ENCODE assay signal across 21 cellular contexts in the genomic region with DNA sequence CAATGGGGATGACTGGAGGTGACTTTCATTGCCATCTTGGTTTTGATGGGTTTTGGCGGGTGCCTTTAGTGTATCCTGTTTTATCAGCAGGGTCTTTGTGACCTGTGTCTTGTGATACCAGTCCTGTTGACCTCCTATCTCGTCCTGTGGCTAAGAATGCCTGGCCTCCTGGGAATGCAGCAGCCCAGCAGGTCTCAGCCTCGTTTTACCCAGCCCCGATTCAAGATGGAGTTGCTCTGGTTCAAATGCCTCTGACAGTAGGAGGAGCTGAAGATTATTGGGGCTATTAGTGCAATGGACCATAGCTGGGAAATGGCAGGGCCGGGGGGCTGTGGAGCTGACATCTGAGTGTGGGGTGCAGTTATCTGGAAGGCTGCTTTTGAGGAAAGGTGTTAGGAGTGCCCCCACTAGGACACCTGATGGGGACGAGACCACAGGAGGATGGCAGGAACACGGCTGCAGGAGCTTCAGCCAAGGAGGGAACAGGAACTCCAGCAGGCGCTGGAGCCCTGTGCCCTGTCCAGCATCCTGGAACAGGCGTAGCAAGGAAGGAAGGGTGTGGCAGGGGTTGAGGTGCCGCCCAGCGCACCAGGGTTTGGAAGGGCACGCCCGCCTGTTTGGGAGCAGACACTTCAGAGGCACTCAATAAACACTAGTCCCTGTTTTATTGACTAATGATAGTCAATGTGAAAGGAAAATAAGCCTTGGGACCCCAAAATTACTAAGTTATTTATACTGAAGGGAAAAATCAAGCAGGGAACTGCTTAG. TPM values are rescaled to one million over a fixed set of nuclear protein-coding genes. Genes with fewer than 3 reads are reported as not detected.
DNase-seq lines count a peak whose midpoint lies in the region; ATAC-seq, FAIRE-seq and TF ChIP-seq lines count a peak whose summit lies in the region.
"Had no signal": no experiment of that assay in that cellular context is flagged by ENCODE, and none has a peak within 500 bp of the region (broad histone marks: within the 10 kb centered on the region; RNA-seq: fewer than 3 reads in every experiment).

No MANE protein-coding gene starts in this region.

- POLR2A ChIA-PET in H1 (lab: Charles Lee; ENCODE audit: partially characterized antibody) = no interaction called here

- FAIRE-seq in H1 (lab: Jason Lieb, UNC) = no peak

- H3K4me1 ChIP-seq in H1 (replicated peaks in 1 of 4; ENCODE audit: control insufficient read depth in 3 of 4, insufficient read depth in 4 of 4, low read length in 3 of 4) = no peaks in the 10 kb centered on the region

- TF ChIP-seq RAD21 in Ishikawa (IDR thresholded peaks at IDR 0.05; ENCODE audit: low read depth) (no peak), H1 (IDR thresholded peaks at IDR 0.05 in 1 of 2, conservative IDR thresholded peaks at IDR 0.05 in 1 of 2; ENCODE audit: low read depth in 2 of 2, low read length in 2 of 2) (no peak)

- no peak overlapping the region for H3K14ac ChIP-seq in H1 (ENCODE audit: insufficient read length)

- no peaks in the 10 kb centered on the region for H4K20me1 ChIP-seq in H1 (replicated peaks in 1 of 2; ENCODE audit: control insufficient read depth in 1 of 2, insufficient read depth in 2 of 2, low read length in 2 of 2)

- no peak overlapping the region for H2BK12ac ChIP-seq in H1 (ENCODE audit: low read depth, low read length)

- no peak for TF ChIP-seq POLR2A in H1 (IDR thresholded peaks at IDR 0.05; ENCODE audit: control extremely low read depth in 1 of 2, low read depth in 2 of 2, low read length in 2 of 2)

- no peak overlapping the region for H3K4me2 ChIP-seq in H1 (ENCODE audit: insufficient read depth in 1 of 2, low read depth in 2 of 2, low read length in 2 of 2)

- H2BK15ac ChIP-seq in H1 (ENCODE audit: low read length) = no peak overlapping the region

- H3K56ac ChIP-seq in H1 (replicated peaks; ENCODE audit: insufficient read length, low read depth, low read length) = no peak overlapping the region

- no peak overlapping the region for H2BK5ac ChIP-seq in H1 (ENCODE audit: low read depth, low read length)

- DNase-seq in NCI-H748 (lab: John Stamatoyannopoulos, UW; ENCODE audit: unreplicated experiment) (peak; percentile 39), NCI-H748 treated with DMSO at 0.1 percent for 48 hours (lab: John Stamatoyannopoulos, UW) (no peak), H1 (ENCODE audit: low read depth in 1 of 2, low spot score in 2 of 2) (no peak), posterior vena cava (ENCODE audit: low spot score) (peak; percentile 42), substantia nigra (lab: John Stamatoyannopoulos, UW) (no peak)
- DNase-seq: AML-193, DMS 273 treated with DMSO at 0.1 percent for 48 hours, DND-41, H9, MM.1S, NCI-H1092, NCI-H1436 treated with DMSO at 0.1 percent for 48 hours, NCI-H2029 treated with DMSO at 0.1 percent for 48 hours, NCI-H2171, NCI-H446, NCI-H526 treated with DMSO at 0.1 percent for 48 hours had no signal

- intact Hi-C loops in posterior vena cava (cut with DNase I) = no loop called here

- no peaks in the 10 kb centered on the region for H3K79me2 ChIP-seq in H1 (ENCODE audit: control insufficient read depth in 1 of 2, insufficient read depth in 2 of 2, low read length in 2 of 2)

- no peak overlapping the region for H4K91ac ChIP-seq in H1 (replicated peaks; ENCODE audit: insufficient read length, low read length)

- H3K4me3 ChIP-seq in H1 (ENCODE audit: extremely low read depth in 1 of 4, insufficient read depth in 2 of 4, low read depth in 3 of 4, low read length in 4 of 4) = no peak overlapping the region

- TF ChIP-seq EP300 in Ishikawa (IDR thresholded peaks at IDR 0.05; ENCODE audit: borderline replicate concordance) (no peak), H1 (IDR thresholded peaks at IDR 0.05; ENCODE audit: borderline replicate concordance in 1 of 2, low read depth in 2 of 2, low read length in 2 of 2) (no peak)

- H3K23ac ChIP-seq in H1 (ENCODE audit: insufficient read length) = no peak overlapping the region

- WGBS in H1 (ENCODE audit: extremely low coverage in 1 of 2, insufficient coverage in 1 of 2, insufficient read length in 1 of 2, insufficient replicate concordance in 2 of 2, low coverage in 1 of 2, low lambda C conversion rate in 2 of 2, missing lambda C conversion rate in 1 of 2), 2 experiments = 90% methylated on average over 13 of the region's 13 CpGs; no CpG with 5 or more reads in 1 of the 2 experiments

- no peaks in the 10 kb centered on the region for H3K36me3 ChIP-seq in H1 (ENCODE audit: control insufficient read depth in 2 of 4, insufficient read depth in 4 of 4, low read length in 3 of 4)

- H3K79me1 ChIP-seq in H1 (ENCODE audit: low read depth, low read length) = no peaks in the 10 kb centered on the region

- no peak overlapping the region for H2AFZ ChIP-seq in H1 (ENCODE audit: low read length)

- no peaks in the 10 kb centered on the region for H3K23me2 ChIP-seq in H1 (ENCODE audit: low read depth, low read length)

- no peak overlapping the region for H2BK20ac ChIP-seq in H1 (ENCODE audit: low read length)

- H2AK5ac ChIP-seq in H1 (ENCODE audit: low read depth, low read length) = no peak overlapping the region

- no peak overlapping the region for H3K9ac ChIP-seq in H1 (replicated peaks in 1 of 4; ENCODE audit: extremely low read depth in 1 of 4, low read depth in 3 of 4, low read length in 3 of 4)

- no peak overlapping the region for H3K27ac ChIP-seq in H1 (ENCODE audit: low read depth, low read length)
- H3K27ac ChIP-seq in substantia nigra (ENCODE audit: low read depth, low read length, poor library complexity, severe bottlenecking) = no peak overlapping the region
- H3K27ac ChIP-seq: 22Rv1 had no signal

- no peak overlapping the region for H3K18ac ChIP-seq in H1 (ENCODE audit: extremely low read depth, low read length)

- CTCF ChIA-PET in H1 (lab: Charles Lee; ENCODE audit: partially characterized antibody) = interaction anchor here (0.6 to 10.4 kb wide), 6 partner anchors 16 to 91 kb away, joined by 3 to 73 read pairs (median 3); no protein-coding TSS in a partner anchor

- no peak overlapping the region for H4K5ac ChIP-seq in H1 (ENCODE audit: insufficient read length, low read depth, low read length)

- TF ChIP-seq CTCF in H1 (IDR thresholded peaks at IDR 0.05; ENCODE audit: control extremely low read depth in 1 of 3, insufficient read depth in 1 of 3, low read depth in 1 of 3, low read length in 3 of 3) = no peak

- no peaks in the 10 kb centered on the region for H3K27me3 ChIP-seq in H1 (replicated peaks in 1 of 4; ENCODE audit: control insufficient read depth in 3 of 4, extremely low read depth in 1 of 4, insufficient read depth in 3 of 4, low read length in 3 of 4)

- ATAC-seq in GM18868 (IDR thresholded peaks at IDR 0.05; ENCODE audit: unreplicated experiment) (no peak), HG03095 (IDR thresholded peaks at IDR 0.05; ENCODE audit: unreplicated experiment) (no peak)
- ATAC-seq: Panc1 had no signal

- no peak overlapping the region for H3K4ac ChIP-seq in H1 (replicated peaks; ENCODE audit: insufficient read length, low read depth, low read length)

- H3K9me3 ChIP-seq in H1 (ENCODE audit: insufficient read depth in 2 of 2, low read depth in 1 of 2, low read length in 1 of 2) = no peaks in the 10 kb centered on the region; a peak in 1 of 4 replicates

- H4K8ac ChIP-seq in H1 (ENCODE audit: extremely low read depth, insufficient read depth, low read length) = no peak overlapping the region

- H2BK120ac ChIP-seq in H1 (replicated peaks; ENCODE audit: low read depth, low read length) = no peak overlapping the region

TF ChIP-seq in Ishikawa, 13 proteins besides CTCF, POLR2A, EP300 and RAD21 (continues in another document):
- TF ChIP-seq USF1 (IDR thresholded peaks at IDR 0.05) = no peak
- no peak for TF ChIP-seq TAF1 (IDR thresholded peaks at IDR 0.05; ENCODE audit: low read depth)
- TF ChIP-seq MAX (IDR thresholded peaks at IDR 0.05) = no peak

TF ChIP-seq in H1, 55 proteins besides CTCF, POLR2A, EP300 and RAD21:
- TF ChIP-seq TEAD4 (IDR thresholded peaks at IDR 0.05; ENCODE audit: low read depth, low read length) = 0 out of 2 replicates have a peak, but pooled peaks have one; percentile 30
- TF ChIP-seq SP2 (IDR thresholded peaks at IDR 0.05; ENCODE audit: low read length) = no peak
- no peak for TF ChIP-seq KDM1A (IDR thresholded peaks at IDR 0.05; ENCODE audit: borderline replicate concordance, low read length)

RNA-seq across cellular contexts. Expression of gene AGPAT3, which starts 15.3 kb away (rescaled TPM):
- total RNA-seq in H1 (2021; fragmentation: NEBNext Ultra II Directional; extraction: Animal tissue kit (Norgen Biotek cat#: 25700)) = 5.8 and 5.9 TPM in 2 replicates
- 6.7 and 7.3 TPM in 2 replicates for polyA plus RNA-seq in H1 (2011; rRNA removed)
- 5.3 TPM for polyA plus RNA-seq in H1 (2011; cell fraction: cytosol; rRNA removed)
- 8.9 TPM for polyA plus RNA-seq in H1 (2011; cell fraction: nucleus; rRNA removed)
- 5.0 to 8.9 TPM (median 7.8 TPM) in 4 replicates for polyA plus RNA-seq in H1 (2012, experiment 1 of 2)
- 4.7 TPM for polyA plus RNA-seq in H1 (2012, experiment 2 of 2)
- 7.3 TPM for polyA plus RNA-seq in H1 (2013, experiment 1 of 2)
- polyA plus RNA-seq in H1 (2013, experiment 2 of 2) = 8.3 TPM
- 8.1 and 15.0 TPM in 2 replicates for polyA minus RNA-seq in H1 (2011; rRNA and poly(A)+ RNA removed)
- polyA minus RNA-seq in H1 (2011; cell fraction: cytosol; rRNA and poly(A)+ RNA removed) = 8.5 TPM
- 10.8 TPM for polyA minus RNA-seq in H1 (2011; cell fraction: nucleus; rRNA and poly(A)+ RNA removed)
- total RNA-seq in posterior vena cava = 10 to 100 TPM; 35.3 to 43.2 TPM

Comparison
In these comparisons a context has a peak if more than half of its experiments do, and no peak if none do; other contexts are left out.
1. DNase-seq: peak in NCI-H748 (single experiment) and posterior vena cava (single experiment); none in NCI-H748 treated with DMSO at 0.1 percent for 48 hours (single experiment), H1 (0 of 2) and substantia nigra (0 of 49).